9 cellular contexts compared by ENCODE assay signal in the genomic region with DNA sequence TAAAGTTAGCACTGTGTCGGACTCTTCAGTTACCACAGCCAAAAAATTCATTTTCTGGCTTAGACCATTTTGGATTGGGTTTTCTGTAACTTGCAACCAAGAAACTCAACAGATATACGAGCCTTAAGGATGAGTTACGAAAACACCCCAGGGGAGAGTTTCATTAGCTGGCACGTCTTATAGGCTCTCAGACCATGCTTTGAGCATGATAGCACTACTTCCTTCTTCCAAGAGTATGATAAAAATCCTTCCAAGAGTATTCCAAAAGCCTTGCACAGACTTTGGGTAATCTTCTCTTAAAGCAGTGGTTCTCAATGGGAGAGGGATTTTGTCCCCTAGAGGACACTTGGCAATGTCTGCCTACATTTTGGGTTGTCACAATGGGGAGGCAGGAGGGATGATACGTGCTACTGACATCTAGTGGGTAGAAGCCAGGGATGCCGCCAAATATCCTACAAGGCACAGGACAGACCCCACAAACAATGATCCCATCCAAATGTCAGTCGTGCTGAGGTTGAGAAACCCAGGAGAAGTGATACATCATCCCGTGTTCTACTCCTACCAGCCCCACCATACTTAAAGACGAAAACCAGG.
DNase-seq lines count a peak whose midpoint lies in the region; ATAC-seq and TF ChIP-seq lines count a peak whose summit lies in the region.
"Had no signal": no experiment of that assay in that cellular context is flagged by ENCODE, and none has a peak within 500 bp of the region (broad histone marks: within the 10 kb centered on the region; RNA-seq: fewer than 3 reads in every experiment).

No MANE protein-coding gene starts in this region.

- no peaks in the 10 kb centered on the region for H3K36me3 ChIP-seq in neutrophil

- H3K27me3 ChIP-seq in neutrophil = no peaks in the 10 kb centered on the region

- H3K4me1 ChIP-seq in neutrophil (ENCODE audit: control insufficient read depth in 1 of 2, insufficient read depth in 1 of 2, low read depth in 1 of 2, low read length in 1 of 2) = peaks cover 46 to 64% of the 10 kb centered on the region in 2 experiments

- DNase-seq in NCI-H1105 treated with DMSO at 0.1 percent for 48 hours (lab: John Stamatoyannopoulos, UW) (peak; percentile 3), NCI-H1105 (lab: John Stamatoyannopoulos, UW) (no peak), NAMALWA (ENCODE audit: low spot score) (peak; percentile 61), dermis blood vessel endothelial cell (peak; percentile 25), NCI-H226 (no peak)
- DNase-seq in stimulated activated CD4-positive, alpha-beta T cell treated with anti-CD3 and anti-CD28 coated beads, Interleukin-4, amount 100 ng/mL, for 4 hours = no peak
- DNase-seq: NCI-H2081 treated with DMSO at 0.1 percent for 48 hours had no signal

- H3K4me3 ChIP-seq in neutrophil (ENCODE audit: low read depth in 1 of 2, low read length in 1 of 2) = no peak overlapping the region

- peak overlapping the region; percentile 90 for H3K27ac ChIP-seq in neutrophil

- no peak for TF ChIP-seq CTCF in neutrophil (IDR thresholded peaks at IDR 0.05)

- H3K9me3 ChIP-seq in neutrophil = no peaks in the 10 kb centered on the region

- no peak for ATAC-seq in GM21381 (IDR thresholded peaks at IDR 0.05; ENCODE audit: unreplicated experiment)

Comparison
In these comparisons a context has a peak if more than half of its experiments do, and no peak if none do; other contexts are left out.
1. DNase-seq: peak in NCI-H1105 treated with DMSO at 0.1 percent for 48 hours (single experiment), NAMALWA (single experiment) and dermis blood vessel endothelial cell (single experiment); none in NCI-H1105 (single experiment), stimulated activated CD4-positive, alpha-beta T cell treated with anti-CD3 and anti-CD28 coated beads, Interleukin-4, amount 100 ng/mL, for 4 hours (0 of 2) and NCI-H226 (single experiment).